In genomic region chr18:67633939-67634338, GRCh38 we compare ENCODE assay signal across 19 cellular contexts.
A peak's percentile ranks its signal among the peaks of the same experiment; 100 is the strongest.
DNase-seq lines count a peak whose midpoint lies in the region; ATAC-seq and TF ChIP-seq lines count a peak whose summit lies in the region.
"Had no signal": no experiment of that assay in that cellular context is flagged by ENCODE, and none has a peak within 500 bp of the region (broad histone marks: within the 10 kb centered on the region; RNA-seq: fewer than 3 reads in every experiment).

No MANE protein-coding gene starts in this region.

- H3K27ac Mint-ChIP-seq in endodermal cell: peak overlapping the region; percentile 4
- H3K27ac Mint-ChIP-seq: B cell, T-cell had no signal

- H4K91ac ChIP-seq in neuronal stem cell (ENCODE audit: low read depth, low read length, poor library complexity): no peak overlapping the region

- H3K4me1 ChIP-seq in HUES6 (ENCODE audit: control insufficient read depth, insufficient read depth, low read length): peaks cover 53% of the 10 kb centered on the region
- no peaks in the 10 kb centered on the region for H3K4me1 ChIP-seq in endodermal cell (ENCODE audit: control insufficient read depth, insufficient read depth, low read length)
- H3K4me1 ChIP-seq in neuronal stem cell (ENCODE audit: control insufficient read depth in 2 of 2, insufficient read depth in 1 of 2, low read depth in 1 of 2, low read length in 2 of 2): peaks cover 2 to 12% of the 10 kb centered on the region in 2 donors

- H3K9ac ChIP-seq in HUES6 (ENCODE audit: low read length) (no peak overlapping the region), endodermal cell (ENCODE audit: extremely low read depth, low read length, poor library complexity, severe bottlenecking) (no peak overlapping the region), neuronal stem cell (ENCODE audit: low read depth, low read length, poor library complexity) (no peak overlapping the region)
- H3K9ac ChIP-seq: KMS-11 had no signal

- no peak overlapping the region for H3K18ac ChIP-seq in neuronal stem cell (ENCODE audit: low read length)

- H3K36me3 ChIP-seq in HUES6 (ENCODE audit: control insufficient read depth, insufficient read depth, low read length) (no peaks in the 10 kb centered on the region), endodermal cell (ENCODE audit: control insufficient read depth, insufficient read depth, low read length) (no peaks in the 10 kb centered on the region), neuronal stem cell (replicated peaks in 1 of 2; ENCODE audit: control insufficient read depth in 2 of 2, insufficient read depth in 2 of 2, low read length in 2 of 2) (no peaks in the 10 kb centered on the region)

- peak overlapping the region; percentile 19 for H2AFZ ChIP-seq in neuronal stem cell (ENCODE audit: low read length)

- no peak overlapping the region for H3K4me3 Mint-ChIP-seq in endodermal cell
- H3K4me3 Mint-ChIP-seq: B cell; CD8-positive, alpha-beta memory T cell; T-cell had no signal

- no peaks in the 10 kb centered on the region for H3K27me3 Mint-ChIP-seq in endodermal cell (ENCODE audit: insufficient read depth)
- H3K27me3 Mint-ChIP-seq: B cell had no signal

- no peaks in the 10 kb centered on the region for H3K79me1 ChIP-seq in neuronal stem cell (ENCODE audit: low read depth, low read length)

- peaks cover 21% of the 10 kb centered on the region for H3K4me1 Mint-ChIP-seq in endodermal cell
- H3K4me1 Mint-ChIP-seq: B cell; CD8-positive, alpha-beta memory T cell; T-cell had no signal

- H3K27ac ChIP-seq in HUES6 (ENCODE audit: low read depth, low read length) (peak overlapping the region; percentile 73), endodermal cell (ENCODE audit: low read depth, low read length) (no peak overlapping the region), neuronal stem cell (replicated peaks; ENCODE audit: low read length) (no peak overlapping the region)
- H3K27ac ChIP-seq: C4-2B, HL-60, KMS-11 had no signal

- H4K8ac ChIP-seq in neuronal stem cell (ENCODE audit: low read depth, low read length): no peak overlapping the region

- no peak overlapping the region for H3K23ac ChIP-seq in neuronal stem cell (ENCODE audit: low read depth, low read length, poor library complexity)

- H3K27me3 ChIP-seq in HUES6 (ENCODE audit: control insufficient read depth, insufficient read depth, low read length) (no peaks in the 10 kb centered on the region), endodermal cell (ENCODE audit: control insufficient read depth, insufficient read depth, low read length, poor library complexity, severe bottlenecking) (no peaks in the 10 kb centered on the region), neuronal stem cell (ENCODE audit: control insufficient read depth in 3 of 3, insufficient read depth in 3 of 3, low read depth in 1 of 3, low read length in 3 of 3) (no peaks in the 10 kb centered on the region)

- no peak for ATAC-seq in HG02884 (IDR thresholded peaks at IDR 0.05; ENCODE audit: unreplicated experiment)
- ATAC-seq: T-cell had no signal

- H2BK15ac ChIP-seq in neuronal stem cell (ENCODE audit: low read length): no peak overlapping the region

- H3K4ac ChIP-seq in neuronal stem cell (ENCODE audit: low read length): no peak overlapping the region

- no peak for TF ChIP-seq CTCF in endodermal cell (conservative IDR thresholded peaks at IDR 0.05)

- H2AK5ac ChIP-seq in neuronal stem cell (ENCODE audit: low read depth, low read length): no peak overlapping the region

- H3K9me3 ChIP-seq in HUES6 (ENCODE audit: control insufficient read depth, insufficient read depth, low read depth, low read length) (no peaks in the 10 kb centered on the region), endodermal cell (ENCODE audit: control insufficient read depth, low read length) (no peaks in the 10 kb centered on the region), neuronal stem cell (replicated peaks in 1 of 2; ENCODE audit: control insufficient read depth in 2 of 2, insufficient read depth in 1 of 2, low read depth in 1 of 2, low read length in 2 of 2) (no peaks in the 10 kb centered on the region)

- H2BK120ac ChIP-seq in neuronal stem cell (ENCODE audit: low read depth, low read length): no peak overlapping the region

- no peak overlapping the region for H3K14ac ChIP-seq in neuronal stem cell (ENCODE audit: low read length)

- DNase-seq in RPMI8226: peak; percentile 5
- no peak for DNase-seq in endodermal cell
- DNase-seq in neuronal stem cell (ENCODE audit: low spot score): no peak
- no peak for DNase-seq in activated CD8-positive, alpha-beta memory T cell treated with anti-CD3 and anti-CD28 coated beads for 24 hours
- no peak for DNase-seq in DMS79 treated with DMSO at 0.1 percent for 48 hours (lab: John Stamatoyannopoulos, UW)
- DNase-seq: CD8-positive, alpha-beta memory T cell; DMS 273 treated with DMSO at 0.1 percent for 48 hours; GF-D8; MM.1S; NCI-H2029; NCI-H510A; NCI-H748 treated with DMSO at 0.1 percent for 48 hours; T-cell had no signal

- H2BK5ac ChIP-seq in neuronal stem cell (ENCODE audit: low read length): no peak overlapping the region

- H2BK12ac ChIP-seq in neuronal stem cell (ENCODE audit: low read length): no peak overlapping the region

- H3K9me3 Mint-ChIP-seq in endodermal cell: no peaks in the 10 kb centered on the region
- H3K9me3 Mint-ChIP-seq: CD8-positive, alpha-beta memory T cell had no signal

- no peaks in the 10 kb centered on the region for H3K36me3 Mint-ChIP-seq in endodermal cell (ENCODE audit: low read depth)
- H3K36me3 Mint-ChIP-seq: CD8-positive, alpha-beta memory T cell; T-cell had no signal

- WGBS in endodermal cell (ENCODE audit: insufficient coverage in 1 of 2, insufficient read length in 1 of 2), 2 experiments: 75 to 89% methylated on average over 2 to 6 of the region's 6 CpGs
- WGBS in neuronal stem cell (ENCODE audit: extremely low coverage in 2 of 2, insufficient read length in 2 of 2, insufficient replicate concordance in 1 of 2), 2 donors: no CpG with 5 or more reads among the region's 6 CpGs

- H3K4me2 ChIP-seq in neuronal stem cell (ENCODE audit: insufficient read depth, low read length, poor library complexity, severe bottlenecking): no peak overlapping the region
- H3K4me2 ChIP-seq: KMS-11 had no signal

- H3K4me3 ChIP-seq in HUES6 (ENCODE audit: low read depth, low read length) (no peak overlapping the region), endodermal cell (ENCODE audit: low read length) (no peak overlapping the region), neuronal stem cell (ENCODE audit: low read length in 2 of 2) (no peak overlapping the region)
